Comparison of ENCODE assay signal across 8 cellular contexts in the genomic region with DNA sequence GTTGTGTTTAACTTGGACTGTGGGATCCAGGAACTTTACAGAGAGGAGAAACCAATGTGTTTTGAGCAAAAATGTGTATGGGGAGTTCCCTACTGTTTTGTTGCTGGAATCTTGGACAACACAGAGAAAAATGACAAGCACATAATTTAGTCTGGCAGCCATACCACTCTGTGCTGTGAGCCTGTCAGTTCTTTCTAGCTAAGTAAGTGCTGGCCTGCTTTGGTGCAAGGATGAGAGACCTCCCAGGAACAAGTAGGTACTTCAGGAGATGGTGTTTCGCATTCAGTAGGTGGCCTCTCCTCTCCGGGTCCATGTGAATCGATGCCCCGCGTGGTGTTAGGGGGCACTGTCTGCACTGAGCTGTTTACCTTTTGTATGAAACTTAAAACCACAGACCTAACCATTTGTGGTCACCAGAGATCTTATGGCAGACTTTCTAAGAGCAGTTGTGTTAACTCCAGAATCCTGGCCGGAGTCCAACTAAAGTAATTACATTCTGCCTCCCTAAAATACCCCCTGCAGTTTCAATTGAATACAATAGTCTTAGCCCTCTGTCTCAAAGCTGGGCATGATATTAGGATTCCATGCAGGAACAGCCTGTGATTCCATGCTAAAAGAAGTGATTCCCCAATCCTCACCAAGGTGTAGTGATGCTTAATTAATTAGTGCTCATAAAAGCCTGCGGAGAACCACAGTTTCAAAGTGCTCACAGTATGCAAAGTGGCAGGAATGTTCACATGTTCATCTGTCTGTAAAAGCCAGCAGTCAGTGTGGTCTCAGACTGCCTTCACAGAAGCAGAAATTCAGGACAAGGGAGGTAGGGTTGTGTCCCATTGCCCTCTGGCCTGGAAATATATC.
DNase-seq lines count a peak whose midpoint lies in the region; ATAC-seq and TF ChIP-seq lines count a peak whose summit lies in the region.

No MANE protein-coding gene starts in this region.

- H3K9me2 ChIP-seq in PC-9 (ENCODE audit: insufficient read depth): no peaks in the 10 kb centered on the region

- H3K4me3 ChIP-seq in fibroblast of the aortic adventitia (ENCODE audit: low read depth, low read length): no peak overlapping the region
- no peak overlapping the region for H3K4me3 ChIP-seq in PC-9

- H3K79me2 ChIP-seq in PC-9 (ENCODE audit: low read depth): no peaks in the 10 kb centered on the region

- peak; percentile 12 for TF ChIP-seq CTCF in fibroblast of the aortic adventitia (IDR thresholded peaks at IDR 0.05; ENCODE audit: insufficient read depth, low read length)
- TF ChIP-seq CTCF in PC-9 (conservative IDR thresholded peaks at IDR 0.05): no peak

- no peaks in the 10 kb centered on the region for H3K27me3 ChIP-seq in PC-9 (ENCODE audit: insufficient read depth, low read depth)

- no TSS peak for BruUV-seq in PC-9 (replicated peaks; lab: Mats Ljungman, UMichigan)

- no peaks in the 10 kb centered on the region for H3F3A ChIP-seq in PC-9 (ENCODE audit: insufficient read depth, low read depth)

- no peak overlapping the region for H3K4me2 ChIP-seq in PC-9

- DNase-seq in A172 (ENCODE audit: low spot score) (peak; percentile 26), NCI-H524 (lab: John Stamatoyannopoulos, UW) (peak; percentile 91 to 94), fibroblast of the aortic adventitia (ENCODE audit: low read depth) (peak; percentile 72), activated gamma-delta T cell treated with Interleukin-2 at 50 U/mL for 16 hours (no peak), PC-9 (no peak), mesenteric fat pad (ENCODE audit: low spot score) (no peak)

- no peaks in the 10 kb centered on the region for H3K36me3 ChIP-seq in PC-9 (ENCODE audit: low read depth)

- POLR2A ChIA-PET in PC-9 (lab: Charles Lee; ENCODE audit: unreplicated experiment): no interaction called here

- CTCF ChIA-PET in PC-9 (lab: Charles Lee): no interaction called here

- H3K27ac ChIP-seq in PC-9: no peak overlapping the region

- ATAC-seq in GM18519 (IDR thresholded peaks at IDR 0.05; ENCODE audit: low FRiP score, unreplicated experiment) (peak; percentile 70), HG02943 (IDR thresholded peaks at IDR 0.05; ENCODE audit: low read depth, unreplicated experiment) (peak; percentile 80)

- intact Hi-C loops in PC-9 (cut with micrococcal nuclease; ENCODE audit: unreplicated experiment): no loop called here

- H4K20me1 ChIP-seq in PC-9 (ENCODE audit: insufficient read depth): no peaks in the 10 kb centered on the region

- H3K9me3 ChIP-seq in PC-9 (ENCODE audit: insufficient read depth, low read depth): no peaks in the 10 kb centered on the region

- H2AFZ ChIP-seq in PC-9: no peak overlapping the region

- no peaks in the 10 kb centered on the region for H3K4me1 ChIP-seq in PC-9 (replicated peaks; ENCODE audit: insufficient read depth)

Comparison
In these comparisons a context has a peak if more than half of its experiments do, and no peak if none do; other contexts are left out.
1. DNase-seq: peak in A172 (single experiment), NCI-H524 (2 of 2) and fibroblast of the aortic adventitia (single experiment); none in activated gamma-delta T cell treated with Interleukin-2 at 50 U/mL for 16 hours (single experiment), PC-9 (0 of 2) and mesenteric fat pad (single experiment).